1 cellular context compared by ENCODE assay signal in genomic region chr19:13766095-13766481, GRCh38.
TF ChIP-seq lines count a peak whose summit lies in the region.

No MANE protein-coding gene starts in this region.

TF ChIP-seq in H1, 55 proteins besides CTCF, POLR2A, EP300 and RAD21:
- TF ChIP-seq SIX5 (IDR thresholded peaks at IDR 0.05; ENCODE audit: low read depth, low read length) (no peak), SRF (IDR thresholded peaks at IDR 0.05; ENCODE audit: low read depth, low read length) (no peak), CHD7 (IDR thresholded peaks at IDR 0.05; ENCODE audit: insufficient replicate concordance, low read length) (no peak), SP1 (IDR thresholded peaks at IDR 0.05; ENCODE audit: low read depth, low read length) (no peak), HDAC6 (IDR thresholded peaks at IDR 0.05; ENCODE audit: low read depth, low read length) (no peak), RNF2 (IDR thresholded peaks at IDR 0.05; ENCODE audit: borderline replicate concordance, low read depth, low read length, missing control alignments, poor library complexity, severe bottlenecking) (no peak), GTF2F1 (IDR thresholded peaks at IDR 0.05; ENCODE audit: borderline replicate concordance, low read depth, low read length) (no peak), MAFK (IDR thresholded peaks at IDR 0.05; ENCODE audit: low read depth, low read length) (no peak), KDM5A (IDR thresholded peaks at IDR 0.05; ENCODE audit: low read length) (no peak), CHD2 (IDR thresholded peaks at IDR 0.05; ENCODE audit: low read length) (no peak), SP2 (IDR thresholded peaks at IDR 0.05; ENCODE audit: low read length) (no peak), KDM4A (IDR thresholded peaks at IDR 0.05; ENCODE audit: low read depth, low read length, severe bottlenecking) (no peak), FOSL1 (IDR thresholded peaks at IDR 0.05; ENCODE audit: insufficient read depth, low read depth, low read length) (no peak), POLR2AphosphoS5 (IDR thresholded peaks at IDR 0.05; ENCODE audit: low read depth, low read length) (no peak), RBBP5 (IDR thresholded peaks at IDR 0.05; ENCODE audit: borderline replicate concordance, low read depth, low read length) (no peak), PHF8 (conservative IDR thresholded peaks at IDR 0.05; ENCODE audit: low read depth, low read length) (no peak), SAP30 (IDR thresholded peaks at IDR 0.05; ENCODE audit: insufficient read depth, insufficient replicate concordance, low read length) (no peak), GABPA (IDR thresholded peaks at IDR 0.05; ENCODE audit: borderline replicate concordance, insufficient read depth, low read length) (no peak)
